20 cellular contexts compared by ENCODE assay signal in genomic region chr14:20329355-20329754, GRCh38.
"Had no signal": no experiment of that assay in that cellular context is flagged by ENCODE, and none has a peak within 500 bp of the region (broad histone marks: within the 10 kb centered on the region; RNA-seq: fewer than 3 reads in every experiment).

No MANE protein-coding gene starts in this region.

- H3K9me3 ChIP-seq: gastrocnemius medialis, heart left ventricle, right atrium auricular region had no signal

- H3K4me3 Mint-ChIP-seq: activated naive CD8-positive, alpha-beta T cell treated with anti-CD3 and anti-CD28 coated beads, Interleukin-2, amount 10 ng/mL, durations not matched to agents 7 days and 5 days; T-cell had no signal

- H3K27ac Mint-ChIP-seq: activated naive CD8-positive, alpha-beta T cell treated with anti-CD3 and anti-CD28 coated beads, Interleukin-2, amount 10 ng/mL, durations not matched to agents 7 days and 5 days had no signal

- DNase-seq: activated CD4-positive, alpha-beta T cell treated with anti-CD3 and anti-CD28 coated beads for 1 hour; activated CD4-positive, alpha-beta T cell treated with anti-CD3 and anti-CD28 coated beads, Interleukin-2, amount 50 U/mL, for 4 hours; activated gamma-delta T cell treated with Interleukin-2 at 50 U/mL for 16 hours; activated naive CD8-positive, alpha-beta T cell treated with anti-CD3 and anti-CD28 coated beads, Interleukin-2, amount 10 ng/mL, durations not matched to agents 7 days and 5 days; anterior cingulate cortex; brain microvascular endothelial cell; dermis blood vessel endothelial cell; erythroblast; gastrocnemius medialis; heart left ventricle; occipital lobe; stimulated activated CD4-positive, alpha-beta T cell treated with anti-CD3 and anti-CD28 coated beads, Interleukin-15, amount 100 ng/mL, for 24 hours; stimulated activated CD4-positive, alpha-beta T cell treated with anti-CD3 and anti-CD28 coated beads, Interleukin-4, amount 100 ng/mL, for 24 hours; stimulated activated CD8-positive, alpha-beta memory T cell treated with anti-CD3 and anti-CD28 coated beads, Interleukin-4, amount 100 ng/mL, for 48 hours; stimulated activated naive CD4-positive, alpha-beta T cell treated with Interleukin-2 at 50 U/mL for 16 hours; T-cell; T-helper 9 cell had no signal

- H3K9me3 Mint-ChIP-seq: activated naive CD8-positive, alpha-beta T cell treated with anti-CD3 and anti-CD28 coated beads, Interleukin-2, amount 10 ng/mL, durations not matched to agents 7 days and 5 days; nephron; T-cell had no signal

- H3K27me3 ChIP-seq: brain microvascular endothelial cell, gastrocnemius medialis, heart left ventricle, right atrium auricular region had no signal

- H3K27ac ChIP-seq: brain microvascular endothelial cell, gastrocnemius medialis, heart left ventricle, right atrium auricular region, skin epidermis had no signal

- ATAC-seq: gastrocnemius medialis, heart left ventricle, T-cell had no signal

- H3K27me3 Mint-ChIP-seq: activated naive CD8-positive, alpha-beta T cell treated with anti-CD3 and anti-CD28 coated beads, Interleukin-2, amount 10 ng/mL, durations not matched to agents 7 days and 5 days; T-cell had no signal

- H3K4me3 ChIP-seq: gastrocnemius medialis, heart left ventricle, right atrium auricular region, skin epidermis had no signal
